In genomic region chr7:22174574-22174953, GRCh38 we compare ENCODE assay signal across 18 cellular contexts.
DNase-seq lines count a peak whose midpoint lies in the region; ATAC-seq, FAIRE-seq and TF ChIP-seq lines count a peak whose summit lies in the region.
"Had no signal": no experiment of that assay in that cellular context is flagged by ENCODE, and none has a peak within 500 bp of the region (broad histone marks: within the 10 kb centered on the region; RNA-seq: fewer than 3 reads in every experiment).

No MANE protein-coding gene starts in this region.

- H3K79me2 ChIP-seq in HepG2 (ENCODE audit: insufficient read depth, low read length), result no peaks in the 10 kb centered on the region

- no peak for TF ChIP-seq RAD21 in HepG2 (CRISPR knock-in tag; IDR thresholded peaks at IDR 0.05)

- no peak for TF ChIP-seq POLR2A in right lobe of liver (IDR thresholded peaks at IDR 0.05)
- no peak for TF ChIP-seq POLR2A in HepG2 (IDR thresholded peaks at IDR 0.05; ENCODE audit: insufficient read depth in 1 of 2, low read depth in 2 of 2, low read length in 2 of 2)

- H3K36me3 ChIP-seq in right lobe of liver (peaks cover 0 to 4% (median 0%) of the 10 kb centered on the region in 4 donors), HepG2 (replicated peaks in 1 of 2; ENCODE audit: control insufficient read depth in 1 of 2, insufficient read depth in 2 of 2, low read length in 2 of 2) (peaks cover 8 to 13% of the 10 kb centered on the region in 2 experiments; a peak in 4 of 5 replicates), esophagus (ENCODE audit: control insufficient read depth in 2 of 2, insufficient read depth in 2 of 2, low read length in 1 of 2) (peaks cover 0 to 3% of the 10 kb centered on the region in 2 donors)
- H3K36me3 ChIP-seq: neutrophil, suprapubic skin had no signal

- H3K27ac ChIP-seq in right lobe of liver, result no peak overlapping the region
- H3K27ac ChIP-seq in HepG2 (ENCODE audit: extremely low read length, insufficient read depth, low read length), result no peak overlapping the region
- H3K27ac ChIP-seq in esophagus (ENCODE audit: low read depth in 2 of 2, low read length in 1 of 2), result peak overlapping the region; percentile 37 to 40
- H3K27ac ChIP-seq: neutrophil, suprapubic skin had no signal

- H3K4me1 ChIP-seq in right lobe of liver (no peaks in the 10 kb centered on the region), HepG2 (ENCODE audit: insufficient read depth, low read length) (peaks cover 6% of the 10 kb centered on the region; the same call in 1 of the 2 replicates), esophagus (ENCODE audit: control insufficient read depth in 2 of 2, insufficient read depth in 2 of 2, low read length in 1 of 2) (no peaks in the 10 kb centered on the region)

- POLR2A ChIA-PET in HepG2 (lab: Yijun Ruan, JAX), result no interaction called here

- CTCF ChIA-PET in HepG2 (lab: Yijun Ruan, JAX; ENCODE audit: low intra/inter-chr PET ratio, low total read pairs), result no interaction called here

- no peak overlapping the region for H3K4me2 ChIP-seq in HepG2 (ENCODE audit: low read depth, low read length)

- no peak overlapping the region for H2AFZ ChIP-seq in HepG2 (ENCODE audit: low read length)

- no TSS peak for BruUV-seq in HepG2 (replicated peaks; lab: Mats Ljungman, UMichigan)

- in situ Hi-C loops in HepG2 (cut with HindIII; ENCODE audit: extremely low pct_ligation_motif_present, low pct_unique_long_range_greater_than_20kb), result no loop called here

- no peak for TF ChIP-seq CTCF in right lobe of liver (IDR thresholded peaks at IDR 0.05)
- TF ChIP-seq CTCF in HepG2 (CRISPR knock-in tag; IDR thresholded peaks at IDR 0.05), result no peak

- no peaks in the 10 kb centered on the region for H4K20me1 ChIP-seq in HepG2 (ENCODE audit: insufficient read depth, low read length)

- DNase-seq in right lobe of liver, result no peak
- DNase-seq in HepG2 (ENCODE audit: low spot score), result no peak
- peak; percentile 14 for DNase-seq in HT-29 (ENCODE audit: low spot score)
- no peak for DNase-seq in UCSD-AML1 (lab: John Stamatoyannopoulos, UW; ENCODE audit: unreplicated experiment)
- DNase-seq: activated CD8-positive, alpha-beta memory T cell treated with anti-CD3 and anti-CD28 coated beads, Interleukin-2, amount 50 U/mL, for 4 hours; caudate nucleus; DMS153; NCI-H1048; NCI-H2171; SHP77; spleen had no signal

- no peak for FAIRE-seq in HepG2 (lab: Jason Lieb, UNC)
- FAIRE-seq: endometrium had no signal

- intact Hi-C loops in right lobe of liver (cut with DNase I), result loop anchor here in 1 of 2 donors (10.0 kb wide), 1 partner anchor 60 kb away; no protein-coding TSS in a partner anchor
- intact Hi-C loops in HepG2 (cut with micrococcal nuclease; ENCODE audit: unreplicated experiment), result no loop called here

- TF ChIP-seq EP300 in HepG2 (IDR thresholded peaks at IDR 0.05; ENCODE audit: low read depth in 2 of 2, low read length in 2 of 2) (no peak), HepG2 (CRISPR knock-in tag; IDR thresholded peaks at IDR 0.05; ENCODE audit: borderline replicate concordance) (no peak)

- H3K9me3 ChIP-seq in right lobe of liver (no peaks in the 10 kb centered on the region), HepG2 (ENCODE audit: low read length) (no peaks in the 10 kb centered on the region), esophagus (ENCODE audit: control insufficient read depth in 2 of 2, insufficient read depth in 1 of 2, low read depth in 1 of 2, low read length in 1 of 2) (no peaks in the 10 kb centered on the region)
- H3K9me3 ChIP-seq: neutrophil, spleen, suprapubic skin had no signal

- ATAC-seq in right lobe of liver (peak; percentile 16 to 47 (median 32)), HepG2 (no peak), HG03159 (IDR thresholded peaks at IDR 0.05; ENCODE audit: unreplicated experiment) (no peak), HG03442 (IDR thresholded peaks at IDR 0.05; ENCODE audit: unreplicated experiment) (no peak), GM21619 (IDR thresholded peaks at IDR 0.05; ENCODE audit: unreplicated experiment) (no peak)

- H3K4me3 ChIP-seq in right lobe of liver, result no peak overlapping the region
- H3K4me3 ChIP-seq in HepG2 (replicated peaks in 1 of 3; ENCODE audit: insufficient read depth in 1 of 3, low read depth in 2 of 3, low read length in 3 of 3), result no peak overlapping the region
- no peak overlapping the region for H3K4me3 ChIP-seq in esophagus (ENCODE audit: low read depth in 1 of 2, low read length in 2 of 2)
- H3K4me3 ChIP-seq: spleen, suprapubic skin had no signal

- no peak overlapping the region for H3K9ac ChIP-seq in HepG2 (ENCODE audit: insufficient read depth, low read depth, low read length)

- no peaks in the 10 kb centered on the region for H3K27me3 ChIP-seq in right lobe of liver
- no peaks in the 10 kb centered on the region for H3K27me3 ChIP-seq in HepG2 (ENCODE audit: control insufficient read depth in 1 of 2, insufficient read depth in 2 of 2, low read length in 2 of 2)
- no peaks in the 10 kb centered on the region for H3K27me3 ChIP-seq in esophagus (ENCODE audit: control insufficient read depth in 1 of 2, insufficient read depth in 2 of 2, low read length in 2 of 2)
- H3K27me3 ChIP-seq: neutrophil, spleen, suprapubic skin had no signal

TF ChIP-seq in HepG2, 621 proteins besides CTCF, POLR2A, EP300 and RAD21 (continues in another document):
- TF ChIP-seq EEA1 (CRISPR knock-in tag; IDR thresholded peaks at IDR 0.05; ENCODE audit: borderline replicate concordance) (no peak), ZSCAN29 (CRISPR knock-in tag; conservative IDR thresholded peaks at IDR 0.05) (no peak), FOXC1 (CRISPR knock-in tag; IDR thresholded peaks at IDR 0.05; ENCODE audit: borderline replicate concordance) (no peak), REST (IDR thresholded peaks at IDR 0.05; ENCODE audit: borderline replicate concordance in 1 of 2, low read depth in 1 of 2, low read length in 2 of 2) (no peak), HIVEP1 (CRISPR knock-in tag; IDR thresholded peaks at IDR 0.05) (no peak), HCFC1 (IDR thresholded peaks at IDR 0.05; ENCODE audit: low read depth, low read length) (no peak), PRMT3 (CRISPR knock-in tag; IDR thresholded peaks at IDR 0.05; ENCODE audit: borderline replicate concordance, low read depth) (no peak), PREB (CRISPR knock-in tag; IDR thresholded peaks at IDR 0.05) (no peak), ATF2 (CRISPR knock-in tag; IDR thresholded peaks at IDR 0.05) (no peak)

Comparison
In these comparisons a context has a peak if more than half of its experiments do, and no peak if none do; other contexts are left out.
1. ATAC-seq: peak in right lobe of liver (4 of 4); none in HepG2 (single experiment), HG03159 (single experiment), HG03442 (single experiment) and GM21619 (single experiment).
2. H3K27ac ChIP-seq: peak in esophagus (2 of 2); none in right lobe of liver (0 of 3) and HepG2 (single experiment).